Comparison of ENCODE assay signal across 8 cellular contexts in the genomic region with DNA sequence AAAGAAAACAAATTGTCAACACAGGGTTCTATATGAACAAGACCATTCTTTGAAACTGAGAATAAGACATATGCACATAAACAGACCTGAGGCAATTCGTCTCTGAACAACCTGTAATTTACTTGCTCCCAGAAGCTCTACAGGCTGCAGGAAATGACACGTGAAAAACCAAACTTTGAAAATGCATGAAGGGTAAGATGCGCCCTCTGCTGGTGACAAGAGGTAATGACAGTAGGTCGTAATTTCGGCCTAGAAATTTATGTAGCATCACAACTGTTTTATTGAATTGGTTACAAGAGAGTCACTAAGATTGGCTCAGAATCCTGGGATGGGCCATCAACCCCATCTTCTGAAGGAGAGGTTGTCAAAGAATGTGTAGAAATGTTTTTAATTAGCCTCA.
DNase-seq lines count a peak whose midpoint lies in the region; ATAC-seq, FAIRE-seq and TF ChIP-seq lines count a peak whose summit lies in the region.

No MANE protein-coding gene starts in this region.

- H3K27ac ChIP-seq in RWPE2 (ENCODE audit: poor library complexity, severe bottlenecking) (no peak overlapping the region), pancreas (no peak overlapping the region)
- no peak overlapping the region for H3K27ac ChIP-seq in effector memory CD4-positive, alpha-beta T cell (ENCODE audit: insufficient read depth, low read length, poor library complexity, severe bottlenecking)

- 13 to 20% methylated on average over 5 of the region's 5 CpGs for WGBS in pancreas, 2 donors

- H3K9me3 Mint-ChIP-seq in endothelial cell (ENCODE audit: unreplicated experiment): no peaks in the 10 kb centered on the region

- ATAC-seq in RWPE2 (ENCODE audit: low read depth) (no peak), pancreas (peak in 3 of 4 donors; percentile 29 to 43 (median 39)), HG03108 (IDR thresholded peaks at IDR 0.05; ENCODE audit: unreplicated experiment) (no peak)

- H3K4me1 ChIP-seq in RWPE2 (ENCODE audit: insufficient read depth, poor library complexity, severe bottlenecking) (no peaks in the 10 kb centered on the region), pancreas (no peaks in the 10 kb centered on the region)
- no peaks in the 10 kb centered on the region for H3K4me1 ChIP-seq in effector memory CD4-positive, alpha-beta T cell (ENCODE audit: control insufficient read depth, insufficient read depth, low read length, poor library complexity, severe bottlenecking)

- DNase-seq in AG20443 (ENCODE audit: low spot score) (peak; percentile 10), GM03348 (ENCODE audit: low spot score) (peak; percentile 16), RWPE2 (ENCODE audit: low spot score) (no peak), endothelial cell (ENCODE audit: low spot score) (no peak), pancreas (peak in 1 of 6 donors; percentile 19)
- DNase-seq in effector memory CD4-positive, alpha-beta T cell: no peak

- TF ChIP-seq EP300 in Ishikawa (IDR thresholded peaks at IDR 0.05; ENCODE audit: borderline replicate concordance): no peak

- H3K4me3 ChIP-seq in RWPE2 (ENCODE audit: severe bottlenecking) (no peak overlapping the region), pancreas (no peak overlapping the region)
- no peak overlapping the region for H3K4me3 ChIP-seq in effector memory CD4-positive, alpha-beta T cell (ENCODE audit: insufficient read depth, low read depth, low read length, poor library complexity, severe bottlenecking)

- no peaks in the 10 kb centered on the region for H3K27me3 Mint-ChIP-seq in endothelial cell (ENCODE audit: unreplicated experiment)

- H3K9me3 ChIP-seq in RWPE2 (ENCODE audit: severe bottlenecking) (no peaks in the 10 kb centered on the region), pancreas (no peaks in the 10 kb centered on the region)
- no peaks in the 10 kb centered on the region for H3K9me3 ChIP-seq in effector memory CD4-positive, alpha-beta T cell (ENCODE audit: control insufficient read depth, low read length)

- intact Hi-C loops in pancreas (cut with DNase I): no loop called here

- peak; percentile 97 for FAIRE-seq in pancreas (lab: Jason Lieb, UNC)

- no peaks in the 10 kb centered on the region for H3K27me3 ChIP-seq in RWPE2 (ENCODE audit: insufficient read depth, poor library complexity, severe bottlenecking)
- no peaks in the 10 kb centered on the region for H3K27me3 ChIP-seq in pancreas
- H3K27me3 ChIP-seq in effector memory CD4-positive, alpha-beta T cell (replicated peaks; ENCODE audit: control insufficient read depth, insufficient read depth, low read length, poor library complexity, severe bottlenecking): no peaks in the 10 kb centered on the region

- no peaks in the 10 kb centered on the region for H3K4me1 Mint-ChIP-seq in endothelial cell (ENCODE audit: unreplicated experiment)

- TF ChIP-seq CTCF in RWPE2 (IDR thresholded peaks at IDR 0.05; ENCODE audit: poor library complexity, severe bottlenecking) (peak; percentile 70), endothelial cell (IDR thresholded peaks at IDR 0.05; ENCODE audit: unreplicated experiment) (peak; percentile 85), pancreas (IDR thresholded peaks at IDR 0.05) (peak; percentile 49 to 81 (median 60))

- no peak overlapping the region for H3K27ac Mint-ChIP-seq in endothelial cell (ENCODE audit: unreplicated experiment)

- H3K36me3 ChIP-seq in RWPE2 (ENCODE audit: low read depth) (no peaks in the 10 kb centered on the region), pancreas (no peaks in the 10 kb centered on the region)
- H3K36me3 ChIP-seq in effector memory CD4-positive, alpha-beta T cell (ENCODE audit: control insufficient read depth, insufficient read depth, low read length): no peaks in the 10 kb centered on the region

- peak; percentile 56 for TF ChIP-seq RAD21 in Ishikawa (IDR thresholded peaks at IDR 0.05; ENCODE audit: low read depth)

- no peaks in the 10 kb centered on the region for H3K36me3 Mint-ChIP-seq in endothelial cell (ENCODE audit: low read depth, unreplicated experiment)

- no peak overlapping the region for H3K4me3 Mint-ChIP-seq in endothelial cell (ENCODE audit: unreplicated experiment)

TF ChIP-seq in Ishikawa, 13 proteins besides CTCF, POLR2A, EP300 and RAD21:
- TF ChIP-seq, protein P1, sequence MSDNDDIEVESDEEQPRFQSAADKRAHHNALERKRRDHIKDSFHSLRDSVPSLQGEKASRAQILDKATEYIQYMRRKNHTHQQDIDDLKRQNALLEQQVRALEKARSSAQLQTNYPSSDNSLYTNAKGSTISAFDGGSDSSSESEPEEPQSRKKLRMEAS (IDR thresholded peaks at IDR 0.05): 0 out of 2 replicates have a peak, but pooled peaks have one; percentile 23
- TF ChIP-seq, protein P2, sequence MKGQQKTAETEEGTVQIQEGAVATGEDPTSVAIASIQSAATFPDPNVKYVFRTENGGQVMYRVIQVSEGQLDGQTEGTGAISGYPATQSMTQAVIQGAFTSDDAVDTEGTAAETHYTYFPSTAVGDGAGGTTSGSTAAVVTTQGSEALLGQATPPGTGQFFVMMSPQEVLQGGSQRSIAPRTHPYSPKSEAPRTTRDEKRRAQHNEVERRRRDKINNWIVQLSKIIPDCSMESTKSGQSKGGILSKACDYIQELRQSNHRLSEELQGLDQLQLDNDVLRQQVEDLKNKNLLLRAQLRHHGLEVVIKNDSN (IDR thresholded peaks at IDR 0.05): no peak

Comparison
In these comparisons a context has a peak if more than half of its experiments do, and no peak if none do; other contexts are left out.
1. DNase-seq: peak in AG20443 (single experiment) and GM03348 (single experiment); none in RWPE2 (single experiment), endothelial cell (single experiment) and effector memory CD4-positive, alpha-beta T cell (0 of 3).
2. ATAC-seq: peak in pancreas (3 of 4); none in RWPE2 (single experiment) and HG03108 (single experiment).
3. Peak in every context shown above with its lines, with median percentiles within 50 percentile points of each other: CTCF ChIP-seq.